ENCODE assay signal across 20 cellular contexts in genomic region chr5:33336911-33337620, GRCh38.
DNase-seq lines count a peak whose midpoint lies in the region; ATAC-seq and TF ChIP-seq lines count a peak whose summit lies in the region.
"Had no signal": no experiment of that assay in that cellular context is flagged by ENCODE, and none has a peak within 500 bp of the region (broad histone marks: within the 10 kb centered on the region; RNA-seq: fewer than 3 reads in every experiment).

No MANE protein-coding gene starts in this region.

- H3K9me3 ChIP-seq in adipocyte (ENCODE audit: control insufficient read depth, low read length) (no peaks in the 10 kb centered on the region), right atrium auricular region (no peaks in the 10 kb centered on the region)
- H3K9me3 ChIP-seq: left lung had no signal

- H3K4me1 ChIP-seq in ACC112 (ENCODE audit: control insufficient read depth, insufficient read depth, low read length, unreplicated experiment) (peaks cover 28% of the 10 kb centered on the region), adipocyte (ENCODE audit: control insufficient read depth, insufficient read depth, low read length) (peaks cover 38% of the 10 kb centered on the region), rectal smooth muscle tissue (ENCODE audit: control insufficient read depth, insufficient read depth, low read length) (peaks cover 23% of the 10 kb centered on the region), right atrium auricular region (no peaks in the 10 kb centered on the region)
- H3K4me1 ChIP-seq: parathyroid adenoma had no signal

- H2AFZ ChIP-seq in ACC112 (ENCODE audit: low read length, unreplicated experiment): peak overlapping the region; percentile 42
- H2AFZ ChIP-seq: parathyroid adenoma had no signal

- no peak for TF ChIP-seq CTCF in right atrium auricular region (IDR thresholded peaks at IDR 0.05)

- no peak overlapping the region for H3K4me3 Mint-ChIP-seq in stimulated activated effector memory CD8-positive, alpha-beta T cell treated with anti-CD3 and anti-CD28 coated beads, Interleukin-12 subunit alpha, Interleukin-12 subunit beta, amount 100 ng/mL, for 72 hours
- H3K4me3 Mint-ChIP-seq: activated T-cell treated with anti-CD3 and anti-CD28 coated beads, Interleukin-2, amount 50 U/mL, for 24 hours; CD8-positive, alpha-beta memory T cell; central memory CD8-positive, alpha-beta T cell; naive thymus-derived CD8-positive, alpha-beta T cell had no signal

- H3K36me3 ChIP-seq in ACC112 (ENCODE audit: insufficient read depth, low read length) (no peaks in the 10 kb centered on the region), adipocyte (ENCODE audit: control insufficient read depth, insufficient read depth, low read length, severe bottlenecking) (no peaks in the 10 kb centered on the region), rectal smooth muscle tissue (ENCODE audit: control insufficient read depth, insufficient read depth, low read length) (no peaks in the 10 kb centered on the region), right atrium auricular region (no peaks in the 10 kb centered on the region)
- H3K36me3 ChIP-seq: left lung had no signal

- H3K4me3 ChIP-seq in ACC112 (ENCODE audit: low read depth, low read length) (peak overlapping the region; percentile 27; the same call in 1 of the 2 replicates), adipocyte (ENCODE audit: low read length) (peak overlapping the region; percentile 1), rectal smooth muscle tissue (ENCODE audit: low read length) (no peak overlapping the region), right atrium auricular region (no peak overlapping the region)
- H3K4me3 ChIP-seq: left lung had no signal

- no peak for ATAC-seq in GM21526 (IDR thresholded peaks at IDR 0.05; ENCODE audit: low FRiP score, unreplicated experiment)
- no peak for ATAC-seq in stimulated activated effector memory CD8-positive, alpha-beta T cell treated with anti-CD3 and anti-CD28 coated beads, Interleukin-12 subunit alpha, Interleukin-12 subunit beta, amount 100 ng/mL, for 72 hours
- ATAC-seq: left lung; naive thymus-derived CD8-positive, alpha-beta T cell had no signal

- H3K4me1 Mint-ChIP-seq in stimulated activated effector memory CD8-positive, alpha-beta T cell treated with anti-CD3 and anti-CD28 coated beads, Interleukin-12 subunit alpha, Interleukin-12 subunit beta, amount 100 ng/mL, for 72 hours: no peaks in the 10 kb centered on the region
- H3K4me1 Mint-ChIP-seq: CD8-positive, alpha-beta memory T cell; central memory CD8-positive, alpha-beta T cell; naive thymus-derived CD8-positive, alpha-beta T cell had no signal

- H3K27ac Mint-ChIP-seq in stimulated activated effector memory CD8-positive, alpha-beta T cell treated with anti-CD3 and anti-CD28 coated beads, Interleukin-12 subunit alpha, Interleukin-12 subunit beta, amount 100 ng/mL, for 72 hours: no peak overlapping the region
- H3K27ac Mint-ChIP-seq: activated T-cell treated with anti-CD3 and anti-CD28 coated beads, Interleukin-2, amount 50 U/mL, for 24 hours; naive thymus-derived CD8-positive, alpha-beta T cell had no signal

- H3K27me3 ChIP-seq in ACC112 (ENCODE audit: insufficient read depth, low read length) (no peaks in the 10 kb centered on the region), adipocyte (replicated peaks; ENCODE audit: control insufficient read depth, insufficient read depth, low read length) (no peaks in the 10 kb centered on the region), rectal smooth muscle tissue (ENCODE audit: control insufficient read depth, insufficient read depth, low read length) (no peaks in the 10 kb centered on the region), right atrium auricular region (no peaks in the 10 kb centered on the region)
- H3K27me3 ChIP-seq: left lung had no signal

- DNase-seq in adipocyte (ENCODE audit: low read depth): peak; percentile 50
- DNase-seq in fibroblast of gingiva (ENCODE audit: low read depth): peak; percentile 40
- no peak for DNase-seq in right atrium auricular region (ENCODE audit: low spot score)
- no peak for DNase-seq in occipital lobe (lab: John Stamatoyannopoulos, UW)
- DNase-seq in stimulated activated effector memory CD8-positive, alpha-beta T cell treated with anti-CD3 and anti-CD28 coated beads, Interleukin-12 subunit alpha, Interleukin-12 subunit beta, amount 100 ng/mL, for 72 hours (ENCODE audit: low spot score in 2 of 2): no peak
- DNase-seq: activated T-cell treated with anti-CD3 and anti-CD28 coated beads, Interleukin-2, amount 50 U/mL, for 24 hours; amniotic stem cell; CD8-positive, alpha-beta memory T cell; DMS79 treated with DMSO at 0.1 percent for 48 hours; KBM-7; left lung; naive thymus-derived CD8-positive, alpha-beta T cell; NCI-H2171 treated with DMSO at 0.1 percent for 48 hours; stimulated activated naive CD4-positive, alpha-beta T cell treated with Interleukin-2 at 50 U/mL for 16 hours; T-helper 9 cell had no signal

- no peaks in the 10 kb centered on the region for H3K36me3 Mint-ChIP-seq in stimulated activated effector memory CD8-positive, alpha-beta T cell treated with anti-CD3 and anti-CD28 coated beads, Interleukin-12 subunit alpha, Interleukin-12 subunit beta, amount 100 ng/mL, for 72 hours
- H3K36me3 Mint-ChIP-seq: CD8-positive, alpha-beta memory T cell; naive thymus-derived CD8-positive, alpha-beta T cell had no signal

- H3K9me3 Mint-ChIP-seq in stimulated activated effector memory CD8-positive, alpha-beta T cell treated with anti-CD3 and anti-CD28 coated beads, Interleukin-12 subunit alpha, Interleukin-12 subunit beta, amount 100 ng/mL, for 72 hours: no peaks in the 10 kb centered on the region
- H3K9me3 Mint-ChIP-seq: activated T-cell treated with anti-CD3 and anti-CD28 coated beads, Interleukin-2, amount 50 U/mL, for 24 hours had no signal

- H3K9ac ChIP-seq in adipocyte (ENCODE audit: low read length): peak overlapping the region; percentile 9
- H3K9ac ChIP-seq in rectal smooth muscle tissue (ENCODE audit: low read length): no peak overlapping the region
- H3K9ac ChIP-seq: parathyroid adenoma had no signal

- H3K27ac ChIP-seq in ACC112 (ENCODE audit: low read depth, low read length): peak overlapping the region; percentile 98
- H3K27ac ChIP-seq in rectal smooth muscle tissue (ENCODE audit: low read depth, low read length): peak overlapping the region; percentile 78
- H3K27ac ChIP-seq in right atrium auricular region: no peak overlapping the region
- H3K27ac ChIP-seq: left lung, parathyroid adenoma had no signal

- H3K79me2 ChIP-seq in ACC112 (ENCODE audit: control insufficient read depth, insufficient read depth, low read length, unreplicated experiment): no peaks in the 10 kb centered on the region
- H3K79me2 ChIP-seq: parathyroid adenoma had no signal

Comparison
In these comparisons a context has a peak if more than half of its experiments do, and no peak if none do; other contexts are left out.
1. H3K27ac ChIP-seq: peak in ACC112 (single experiment) and rectal smooth muscle tissue (single experiment); none in right atrium auricular region (0 of 2).
2. H3K4me3 ChIP-seq: peak in ACC112 (single experiment) and adipocyte (single experiment); none in rectal smooth muscle tissue (single experiment) and right atrium auricular region (0 of 2).
3. DNase-seq: peak in adipocyte (single experiment) and fibroblast of gingiva (single experiment); none in right atrium auricular region (single experiment), occipital lobe (single experiment) and stimulated activated effector memory CD8-positive, alpha-beta T cell treated with anti-CD3 and anti-CD28 coated beads, Interleukin-12 subunit alpha, Interleukin-12 subunit beta, amount 100 ng/mL, for 72 hours (0 of 2).